Comparison of ENCODE assay signal across 21 cellular contexts in the genomic region with DNA sequence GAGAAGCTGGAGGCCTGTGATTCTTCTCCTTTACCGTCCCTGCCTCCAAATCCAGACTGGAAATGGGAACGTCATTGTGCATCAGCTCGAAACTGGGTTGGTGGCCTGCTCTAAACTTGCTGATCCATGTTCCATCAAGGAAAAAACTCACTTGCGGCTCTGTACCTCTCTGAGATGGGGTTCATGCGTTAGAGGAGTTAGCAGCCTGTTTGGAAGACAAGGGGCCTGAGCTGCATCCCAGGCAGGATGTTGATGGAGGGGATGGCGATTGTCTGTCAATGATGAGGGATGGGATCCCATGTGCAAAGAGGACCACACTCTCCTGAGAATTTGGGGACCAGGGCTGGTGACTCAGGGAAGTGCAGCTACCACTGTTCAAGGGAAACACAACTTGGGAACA. TPM values are rescaled to one million over a fixed set of nuclear protein-coding genes. Genes with fewer than 3 reads are reported as not detected.
"Had no signal": no experiment of that assay in that cellular context is flagged by ENCODE, and none has a peak within 500 bp of the region (broad histone marks: within the 10 kb centered on the region; RNA-seq: fewer than 3 reads in every experiment).

No MANE protein-coding gene starts in this region.

- DNase-seq: dermis blood vessel endothelial cell; gastrocnemius medialis; heart right ventricle; hypothalamus; mammary epithelial cell; nucleus accumbens; stimulated activated CD4-positive, alpha-beta T cell treated with anti-CD3 and anti-CD28 coated beads, Interleukin-2, amount 100 ng/mL, for 24 hours; stimulated activated CD4-positive, alpha-beta T cell treated with anti-CD3 and anti-CD28 coated beads, Interleukin-4, amount 100 ng/mL, for 4 hours; stimulated activated naive B cell treated with anti-CD40 and anti-IgM and Interleukin-4, amounts not matched to agents 10 μg/mL and 1 μg/mL and 100 μg/mL, for 72 hours; stomach; thyroid gland; uterus had no signal

- H3K4me1 Mint-ChIP-seq: mesothelial cell of epicardium; stimulated activated naive B cell treated with anti-CD40 and anti-IgM and Interleukin-4, amounts not matched to agents 10 μg/mL and 1 μg/mL and 100 μg/mL, for 72 hours had no signal

- H3K9me3 ChIP-seq: gastrocnemius medialis, ovary, prostate gland, right lobe of liver, stomach, thyroid gland, uterus had no signal

- H3K9ac ChIP-seq: neural progenitor cell had no signal

- H3K27ac ChIP-seq: gastrocnemius medialis, heart right ventricle, neural progenitor cell, ovary, right lobe of liver, stomach, thyroid gland had no signal

- H3K4me3 ChIP-seq: gastrocnemius medialis, heart right ventricle, neural progenitor cell, ovary, prostate gland, right lobe of liver, stomach, thyroid gland, uterus had no signal

- ATAC-seq: esophagus mucosa; gastrocnemius medialis; heart right ventricle; left lobe of liver; right lobe of liver; stimulated activated naive B cell treated with anti-CD40 and anti-IgM and Interleukin-4, amounts not matched to agents 10 μg/mL and 1 μg/mL and 100 μg/mL, for 72 hours had no signal

- H3K27ac Mint-ChIP-seq: mesothelial cell of epicardium; natural killer cell treated with Interleukin-12 subunit alpha and Interleukin-12 subunit beta and Interleukin-15 and Interleukin-18, amount 100 ng/mL, for 72 hours; neural progenitor cell; stimulated activated naive B cell treated with anti-CD40 and anti-IgM and Interleukin-4, amounts not matched to agents 10 μg/mL and 1 μg/mL and 100 μg/mL, for 72 hours; type B pancreatic cell had no signal

- H3K4me1 ChIP-seq: right lobe of liver, thyroid gland had no signal

- H3K36me3 Mint-ChIP-seq: mesothelial cell of epicardium; stimulated activated naive B cell treated with anti-CD40 and anti-IgM and Interleukin-4, amounts not matched to agents 10 μg/mL and 1 μg/mL and 100 μg/mL, for 72 hours had no signal

- H3K4me3 Mint-ChIP-seq: mesothelial cell of epicardium; natural killer cell treated with Interleukin-12 subunit alpha and Interleukin-12 subunit beta and Interleukin-15 and Interleukin-18, amount 100 ng/mL, for 72 hours; neural progenitor cell; stimulated activated naive B cell treated with anti-CD40 and anti-IgM and Interleukin-4, amounts not matched to agents 10 μg/mL and 1 μg/mL and 100 μg/mL, for 72 hours; type B pancreatic cell had no signal

- H3K27me3 ChIP-seq: neural progenitor cell, ovary, right lobe of liver, thyroid gland, uterus had no signal

- H3K36me3 ChIP-seq: gastrocnemius medialis, heart right ventricle, neural progenitor cell, ovary, prostate gland, right lobe of liver, stomach, thyroid gland, uterus had no signal

- H3K9me3 Mint-ChIP-seq: mesothelial cell of epicardium; natural killer cell treated with Interleukin-12 subunit alpha and Interleukin-12 subunit beta and Interleukin-15 and Interleukin-18, amount 100 ng/mL, for 72 hours; type B pancreatic cell had no signal

RNA-seq across cellular contexts. Expression of a gene that starts 26.0 kb away (rescaled TPM):
- total RNA-seq: dermis blood vessel endothelial cell; left lobe of liver; natural killer cell treated with Interleukin-12 subunit alpha and Interleukin-12 subunit beta and Interleukin-15 and Interleukin-18, amount 100 ng/mL, for 72 hours had no signal
